1 cellular context compared by ENCODE assay signal in the genomic region with DNA sequence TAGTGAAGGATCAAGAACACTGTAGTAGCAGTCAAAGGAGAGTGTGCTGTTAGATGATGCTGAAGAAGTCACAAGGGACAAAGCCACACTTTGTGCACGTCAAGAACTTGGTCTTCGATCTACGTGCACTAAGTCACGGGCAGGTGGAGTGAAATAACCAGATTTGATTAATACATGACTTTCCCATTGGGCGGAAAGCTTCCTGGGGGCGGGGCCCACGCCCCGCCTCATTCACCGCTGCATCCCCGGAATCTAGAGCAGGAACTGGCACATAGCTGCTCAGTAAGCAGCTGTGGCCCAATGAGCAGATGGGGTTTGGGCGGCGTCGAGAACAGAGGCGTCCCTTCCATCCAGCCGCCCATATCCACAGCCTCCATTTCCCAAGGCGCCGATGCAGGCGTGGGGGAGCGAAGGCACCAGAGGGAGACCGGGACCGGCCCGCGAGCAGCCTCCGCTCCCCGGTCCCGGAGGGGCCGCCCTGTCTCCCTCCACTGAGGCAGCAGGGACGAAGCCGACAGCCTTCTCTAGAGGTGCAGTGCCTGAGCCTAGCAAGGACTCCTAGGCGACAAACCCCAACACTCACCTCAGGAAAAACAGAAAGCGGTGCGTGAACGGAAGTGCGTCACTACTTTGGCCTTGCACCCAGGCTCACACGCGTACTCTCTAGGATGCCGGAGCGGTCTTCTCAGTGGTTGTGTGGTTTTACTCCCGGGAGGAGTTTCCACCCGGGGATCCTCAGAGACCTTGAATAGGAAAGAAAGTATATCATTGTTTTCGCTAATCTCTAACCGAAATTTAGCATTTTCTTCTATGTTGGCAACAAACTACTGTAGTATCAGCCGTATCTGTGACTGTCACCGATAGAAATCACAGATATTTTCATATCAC.
TF ChIP-seq lines count a peak whose summit lies in the region.

No MANE protein-coding gene starts in this region.

TF ChIP-seq in HepG2, 621 proteins besides CTCF, POLR2A, EP300 and RAD21 (continued from another document and continues in another):
- TF ChIP-seq, protein P1, sequence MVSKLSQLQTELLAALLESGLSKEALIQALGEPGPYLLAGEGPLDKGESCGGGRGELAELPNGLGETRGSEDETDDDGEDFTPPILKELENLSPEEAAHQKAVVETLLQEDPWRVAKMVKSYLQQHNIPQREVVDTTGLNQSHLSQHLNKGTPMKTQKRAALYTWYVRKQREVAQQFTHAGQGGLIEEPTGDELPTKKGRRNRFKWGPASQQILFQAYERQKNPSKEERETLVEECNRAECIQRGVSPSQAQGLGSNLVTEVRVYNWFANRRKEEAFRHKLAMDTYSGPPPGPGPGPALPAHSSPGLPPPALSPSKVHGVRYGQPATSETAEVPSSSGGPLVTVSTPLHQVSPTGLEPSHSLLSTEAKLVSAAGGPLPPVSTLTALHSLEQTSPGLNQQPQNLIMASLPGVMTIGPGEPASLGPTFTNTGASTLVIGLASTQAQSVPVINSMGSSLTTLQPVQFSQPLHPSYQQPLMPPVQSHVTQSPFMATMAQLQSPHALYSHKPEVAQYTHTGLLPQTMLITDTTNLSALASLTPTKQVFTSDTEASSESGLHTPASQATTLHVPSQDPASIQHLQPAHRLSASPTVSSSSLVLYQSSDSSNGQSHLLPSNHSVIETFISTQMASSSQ (IDR thresholded peaks at IDR 0.05; ENCODE audit: low read depth), result no peak
- TF ChIP-seq, protein P1 (CRISPR knock-in tag; IDR thresholded peaks at IDR 0.05; ENCODE audit: borderline replicate concordance), result peak; percentile 30; the same call in 1 of the 2 replicates
- TF ChIP-seq ZFP36L1 (CRISPR knock-in tag; IDR thresholded peaks at IDR 0.05) (0 out of 2 replicates have a peak, but pooled peaks have one; percentile 45), ZNF605 (CRISPR knock-in tag; IDR thresholded peaks at IDR 0.05) (peak; percentile 96), MEF2D (CRISPR knock-in tag; IDR thresholded peaks at IDR 0.05) (peak; percentile 76; the same call in 1 of the 2 replicates), RBAK (CRISPR knock-in tag; IDR thresholded peaks at IDR 0.05) (no peak), ZFAT (CRISPR knock-in tag; conservative IDR thresholded peaks at IDR 0.05) (no peak), HNRNPL (IDR thresholded peaks at IDR 0.05; ENCODE audit: low read depth, low read length) (0 out of 2 replicates have a peak, but pooled peaks have one; percentile 45), U2AF1 (optimal IDR thresholded peaks at IDR 0.05; ENCODE audit: low read depth, low read length) (peak; percentile 61), ZNF292 (CRISPR knock-in tag; IDR thresholded peaks at IDR 0.05; ENCODE audit: borderline replicate concordance, low read depth) (peak; percentile 75), NBN (conservative IDR thresholded peaks at IDR 0.05) (no peak), ZIK1 (CRISPR knock-in tag; IDR thresholded peaks at IDR 0.05; ENCODE audit: borderline replicate concordance, low read depth) (no peak), NFE2L1 (CRISPR knock-in tag; IDR thresholded peaks at IDR 0.05; ENCODE audit: borderline replicate concordance) (peak; percentile 57; the same call in 1 of the 2 replicates), SP140L (CRISPR knock-in tag; IDR thresholded peaks at IDR 0.05; ENCODE audit: borderline replicate concordance) (no peak), ZFP36 (IDR thresholded peaks at IDR 0.05; ENCODE audit: borderline replicate concordance, low read depth, low read length, partially characterized antibody) (no peak), POLR2AphosphoS5 (IDR thresholded peaks at IDR 0.05; ENCODE audit: low read depth, low read length) (peak; percentile 87), HMGA1 (CRISPR knock-in tag; conservative IDR thresholded peaks at IDR 0.05) (no peak), FOSL2 (CRISPR knock-in tag; IDR thresholded peaks at IDR 0.05) (peak; percentile 66), CHD4 (IDR thresholded peaks at IDR 0.05; ENCODE audit: borderline replicate concordance, low read length) (no peak), NR2F1 (CRISPR knock-in tag; IDR thresholded peaks at IDR 0.05) (no peak; a peak in 1 of 4 replicates), TBX2 (CRISPR knock-in tag; IDR thresholded peaks at IDR 0.05; ENCODE audit: borderline replicate concordance) (peak; percentile 89), ZZZ3 (CRISPR knock-in tag; IDR thresholded peaks at IDR 0.05; ENCODE audit: borderline replicate concordance) (peak; percentile 99), DR1 (CRISPR knock-in tag; IDR thresholded peaks at IDR 0.05) (peak; percentile 32; the same call in 1 of the 2 replicates), ZEB1 (IDR thresholded peaks at IDR 0.05; ENCODE audit: insufficient replicate concordance, low read depth) (no peak), KAT7 (CRISPR knock-in tag; IDR thresholded peaks at IDR 0.05; ENCODE audit: borderline replicate concordance) (peak; percentile 90), PCBP2 (optimal IDR thresholded peaks at IDR 0.05; ENCODE audit: low read depth, low read length, poor library complexity, severe bottlenecking) (no peak), ZNF619 (CRISPR knock-in tag; IDR thresholded peaks at IDR 0.05) (peak; percentile 79; the same call in 1 of the 2 replicates), ZFP91 (CRISPR knock-in tag; IDR thresholded peaks at IDR 0.05; ENCODE audit: borderline replicate concordance) (peak; percentile 79; the same call in 1 of the 2 replicates), ZBTB40 (IDR thresholded peaks at IDR 0.05) (peak; percentile 48), ZBTB40 (CRISPR knock-in tag; IDR thresholded peaks at IDR 0.05) (peak; percentile 89), ZNF503 (CRISPR knock-in tag; IDR thresholded peaks at IDR 0.05) (0 out of 2 replicates have a peak, but pooled peaks have one; percentile 42)
- TF ChIP-seq, protein P2, sequence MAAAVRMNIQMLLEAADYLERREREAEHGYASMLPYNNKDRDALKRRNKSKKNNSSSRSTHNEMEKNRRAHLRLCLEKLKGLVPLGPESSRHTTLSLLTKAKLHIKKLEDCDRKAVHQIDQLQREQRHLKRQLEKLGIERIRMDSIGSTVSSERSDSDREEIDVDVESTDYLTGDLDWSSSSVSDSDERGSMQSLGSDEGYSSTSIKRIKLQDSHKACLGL (CRISPR knock-in tag; IDR thresholded peaks at IDR 0.05), result peak; percentile 63; the same call in 1 of the 2 replicates
- TF ChIP-seq, protein P3, sequence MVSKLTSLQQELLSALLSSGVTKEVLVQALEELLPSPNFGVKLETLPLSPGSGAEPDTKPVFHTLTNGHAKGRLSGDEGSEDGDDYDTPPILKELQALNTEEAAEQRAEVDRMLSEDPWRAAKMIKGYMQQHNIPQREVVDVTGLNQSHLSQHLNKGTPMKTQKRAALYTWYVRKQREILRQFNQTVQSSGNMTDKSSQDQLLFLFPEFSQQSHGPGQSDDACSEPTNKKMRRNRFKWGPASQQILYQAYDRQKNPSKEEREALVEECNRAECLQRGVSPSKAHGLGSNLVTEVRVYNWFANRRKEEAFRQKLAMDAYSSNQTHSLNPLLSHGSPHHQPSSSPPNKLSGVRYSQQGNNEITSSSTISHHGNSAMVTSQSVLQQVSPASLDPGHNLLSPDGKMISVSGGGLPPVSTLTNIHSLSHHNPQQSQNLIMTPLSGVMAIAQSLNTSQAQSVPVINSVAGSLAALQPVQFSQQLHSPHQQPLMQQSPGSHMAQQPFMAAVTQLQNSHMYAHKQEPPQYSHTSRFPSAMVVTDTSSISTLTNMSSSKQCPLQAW (CRISPR knock-in tag; IDR thresholded peaks at IDR 0.05), result peak; percentile 66; the same call in 1 of the 2 replicates
